ENCODE assay signal across 13 cellular contexts in genomic region chr2:226474131-226474530, GRCh38.
"Had no signal": no experiment of that assay in that cellular context is flagged by ENCODE, and none has a peak within 500 bp of the region (broad histone marks: within the 10 kb centered on the region; RNA-seq: fewer than 3 reads in every experiment).

No MANE protein-coding gene starts in this region.

- ATAC-seq: activated naive CD8-positive, alpha-beta T cell treated with anti-CD3 and anti-CD28 coated beads, Interleukin-2, amount 50 U/mL, for 24 hours; esophagus mucosa; left ventricle myocardium superior; stimulated activated effector memory CD8-positive, alpha-beta T cell treated with anti-CD3 and anti-CD28 coated beads, Interleukin-12 subunit alpha, Interleukin-12 subunit beta, amount 100 ng/mL, for 72 hours; T-helper 17 cell had no signal

- DNase-seq: activated CD4-positive, alpha-beta T cell treated with anti-CD3 and anti-CD28 coated beads, Interleukin-2, amount 50 U/mL, for 48 hours; activated naive CD4-positive, alpha-beta T cell treated with anti-CD3 and anti-CD28 coated beads for 36 hours; activated naive CD8-positive, alpha-beta T cell treated with anti-CD3 and anti-CD28 coated beads, Interleukin-2, amount 50 U/mL, for 24 hours; caudate nucleus; left ventricle myocardium superior; ovary; sigmoid colon; T-helper 17 cell; WERI-Rb-1 had no signal

- H3K36me3 ChIP-seq: ovary, sigmoid colon, thoracic aorta, WERI-Rb-1 had no signal

- H3K9me3 ChIP-seq: ovary, sigmoid colon, thoracic aorta had no signal

- H3K27me3 ChIP-seq: ovary, sigmoid colon had no signal

- H3K27ac ChIP-seq: coronary artery, ovary, sigmoid colon, thoracic aorta, WERI-Rb-1 had no signal

- H3K4me3 ChIP-seq: coronary artery, ovary, sigmoid colon, thoracic aorta had no signal
